ENCODE assay signal across 8 cellular contexts in genomic region chr10:30529373-30529998, GRCh38.
DNase-seq lines count a peak whose midpoint lies in the region; ATAC-seq and TF ChIP-seq lines count a peak whose summit lies in the region.

No MANE protein-coding gene starts in this region.

- no peak overlapping the region for H3K23ac ChIP-seq in mesendoderm (ENCODE audit: low read length)

- no peak overlapping the region for H3K56ac ChIP-seq in mesendoderm (ENCODE audit: low read length)

- H2BK15ac ChIP-seq in mesendoderm (replicated peaks; ENCODE audit: low read depth), result no peak overlapping the region

- no CpG with 5 or more reads among the region's 28 CpGs for WGBS in mesendoderm (ENCODE audit: extremely low coverage, insufficient coverage, low lambda C conversion rate)

- in situ Hi-C loops in HAP-1 (cut with MboI; ENCODE audit: low sequenced_read_pairs), result no loop called here

- H3K27me3 ChIP-seq in HAP-1 (ENCODE audit: low read depth) (no peaks in the 10 kb centered on the region), mesendoderm (ENCODE audit: insufficient read depth, low read length, poor library complexity) (no peaks in the 10 kb centered on the region)

- no peaks in the 10 kb centered on the region for H3K9me3 Mint-ChIP-seq in stimulated activated naive B cell treated with anti-CD40 and anti-IgM and Interleukin-4, amounts not matched to agents 10 μg/mL and 1 μg/mL and 100 μg/mL, for 72 hours

- no peaks in the 10 kb centered on the region for H3K9me3 ChIP-seq in HAP-1

- H3K4me2 ChIP-seq in mesendoderm (ENCODE audit: low read length), result no peak overlapping the region

- H2BK120ac ChIP-seq in mesendoderm (ENCODE audit: low read depth, low read length), result no peak overlapping the region

- peak overlapping the region; percentile 100 for H3K27ac Mint-ChIP-seq in stimulated activated naive B cell treated with anti-CD40 and anti-IgM and Interleukin-4, amounts not matched to agents 10 μg/mL and 1 μg/mL and 100 μg/mL, for 72 hours

- ATAC-seq in GM18502 (IDR thresholded peaks at IDR 0.05; ENCODE audit: poor library complexity, unreplicated experiment), result peak; percentile 76
- peak; percentile 63 for ATAC-seq in HG02870 (IDR thresholded peaks at IDR 0.05; ENCODE audit: unreplicated experiment)
- peak; percentile 90 to 92 for ATAC-seq in stimulated activated naive B cell treated with anti-CD40 and anti-IgM and Interleukin-4, amounts not matched to agents 10 μg/mL and 1 μg/mL and 100 μg/mL, for 72 hours (replicated peaks)

- H4K8ac ChIP-seq in mesendoderm (ENCODE audit: low read depth, low read length), result no peak overlapping the region

- H2BK5ac ChIP-seq in mesendoderm (ENCODE audit: low read length), result no peak overlapping the region

- H3K36me3 ChIP-seq in HAP-1 (replicated peaks), result no peaks in the 10 kb centered on the region
- no peaks in the 10 kb centered on the region for H3K36me3 ChIP-seq in mesendoderm (ENCODE audit: control insufficient read depth, insufficient read depth, low read length)

- H3K9ac ChIP-seq in mesendoderm (ENCODE audit: low read length), result no peak overlapping the region

- H3K4me1 ChIP-seq in HAP-1, result peaks cover 14% of the 10 kb centered on the region
- no peaks in the 10 kb centered on the region for H3K4me1 ChIP-seq in mesendoderm (ENCODE audit: control insufficient read depth, low read depth, low read length)

- no peak overlapping the region for H2AK5ac ChIP-seq in mesendoderm (ENCODE audit: low read length)

- H4K5ac ChIP-seq in mesendoderm (ENCODE audit: low read length), result no peak overlapping the region

- peaks cover 36 to 77% of the 10 kb centered on the region in 2 donors for H3K4me1 Mint-ChIP-seq in stimulated activated naive B cell treated with anti-CD40 and anti-IgM and Interleukin-4, amounts not matched to agents 10 μg/mL and 1 μg/mL and 100 μg/mL, for 72 hours

- H3K4me3 Mint-ChIP-seq in stimulated activated naive B cell treated with anti-CD40 and anti-IgM and Interleukin-4, amounts not matched to agents 10 μg/mL and 1 μg/mL and 100 μg/mL, for 72 hours, result peak overlapping the region; percentile 85 to 87

- no peaks in the 10 kb centered on the region for H3K79me1 ChIP-seq in mesendoderm (ENCODE audit: low read length)

- H3K36me3 Mint-ChIP-seq in stimulated activated naive B cell treated with anti-CD40 and anti-IgM and Interleukin-4, amounts not matched to agents 10 μg/mL and 1 μg/mL and 100 μg/mL, for 72 hours, result peaks cover 2% of the 10 kb centered on the region in 2 donors

- no peak overlapping the region for H3K27ac ChIP-seq in mesendoderm (ENCODE audit: low read depth, low read length)

- no peaks in the 10 kb centered on the region for H3K79me2 ChIP-seq in mesendoderm (ENCODE audit: control insufficient read depth, insufficient read depth, low read length)

- H3K4me3 ChIP-seq in HAP-1, result no peak overlapping the region
- H3K4me3 ChIP-seq in mesendoderm (ENCODE audit: low read length), result no peak overlapping the region

- no peak overlapping the region for H3K4ac ChIP-seq in mesendoderm (ENCODE audit: low read depth, low read length)

- peak; percentile 72 for DNase-seq in activated gamma-delta T cell treated with Interleukin-2 at 50 U/mL for 16 hours
- peak; percentile 49 for DNase-seq in midbrain (lab: John Stamatoyannopoulos, UW)
- peak; percentile 92 for DNase-seq in stimulated activated naive B cell treated with anti-CD40 and anti-IgM and Interleukin-4, amounts not matched to agents 10 μg/mL and 1 μg/mL and 100 μg/mL, for 72 hours
- no peak for DNase-seq in HAP-1 (ENCODE audit: low spot score in 2 of 2)
- no peak for DNase-seq in mesendoderm

- peak; percentile 74 for TF ChIP-seq POLR2A in Raji (IDR thresholded peaks at IDR 0.05; ENCODE audit: insufficient read depth, low read depth, low read length)

- no peak overlapping the region for H3K18ac ChIP-seq in mesendoderm (ENCODE audit: low read length)

- no peaks in the 10 kb centered on the region for H3K27me3 Mint-ChIP-seq in stimulated activated naive B cell treated with anti-CD40 and anti-IgM and Interleukin-4, amounts not matched to agents 10 μg/mL and 1 μg/mL and 100 μg/mL, for 72 hours

Comparison
In these comparisons a context has a peak if more than half of its experiments do, and no peak if none do; other contexts are left out.
1. DNase-seq: peak in activated gamma-delta T cell treated with Interleukin-2 at 50 U/mL for 16 hours (single experiment), midbrain (single experiment) and stimulated activated naive B cell treated with anti-CD40 and anti-IgM and Interleukin-4, amounts not matched to agents 10 μg/mL and 1 μg/mL and 100 μg/mL, for 72 hours (single experiment); none in HAP-1 (0 of 2) and mesendoderm (single experiment).
2. Peak in every context shown above with its lines, with median percentiles within 50 percentile points of each other: ATAC-seq.